In the genomic region with DNA sequence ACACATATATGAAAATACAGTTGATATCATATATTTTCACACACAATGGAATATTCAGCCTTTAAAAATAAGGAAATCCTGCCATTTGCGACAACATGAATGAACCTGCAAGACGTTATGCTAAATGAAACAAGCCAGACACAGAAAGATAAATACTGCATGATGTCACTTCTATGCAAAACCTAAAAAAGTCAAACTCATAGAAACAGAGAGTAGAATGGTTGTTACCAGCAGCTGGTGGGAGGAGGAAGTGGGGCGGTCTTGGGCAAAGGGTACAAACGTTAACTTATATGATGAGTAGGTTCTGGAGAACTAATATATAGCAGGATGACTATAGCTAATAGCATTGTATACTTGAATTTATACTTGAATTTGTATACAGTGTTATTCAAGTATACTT, we compare ENCODE assay signal across 26 cellular contexts.
"Had no signal": no experiment of that assay in that cellular context is flagged by ENCODE, and none has a peak within 500 bp of the region (broad histone marks: within the 10 kb centered on the region; RNA-seq: fewer than 3 reads in every experiment).

No MANE protein-coding gene starts in this region.

- ATAC-seq: left colon; lower lobe of right lung; natural killer cell; sciatic nerve; stimulated activated effector memory CD8-positive, alpha-beta T cell treated with anti-CD3 and anti-CD28 coated beads, Interleukin-12 subunit alpha, Interleukin-12 subunit beta, amount 100 ng/mL, for 72 hours had no signal

- DNase-seq: dermis blood vessel endothelial cell; effector memory CD4-positive, alpha-beta T cell; esophagus squamous epithelium; foreskin melanocyte; glutamatergic neuron; hypothalamus; immature natural killer cell; islet precursor cell; kidney glomerular epithelial cell; left colon; left ventricle myocardium inferior; lower lobe of right lung; natural killer cell; stimulated activated CD4-positive, alpha-beta T cell treated with anti-CD3 and anti-CD28 coated beads, Interleukin-2, amount 100 ng/mL, for 24 hours; stimulated activated CD4-positive, alpha-beta T cell treated with anti-CD3 and anti-CD28 coated beads, Interleukin-4, amount 100 ng/mL, for 24 hours; stimulated activated naive CD4-positive, alpha-beta T cell treated with Interleukin-2 at 50 U/mL for 16 hours; stomach; thyroid gland; upper lobe of left lung had no signal

- H3K4me3 Mint-ChIP-seq: immature natural killer cell; natural killer cell; neural crest cell; stimulated activated effector memory CD8-positive, alpha-beta T cell treated with anti-CD3 and anti-CD28 coated beads, Interleukin-12 subunit alpha, Interleukin-12 subunit beta, amount 100 ng/mL, for 72 hours had no signal

- H3K9me3 Mint-ChIP-seq: immature natural killer cell, natural killer cell, neural crest cell had no signal

- H3K4me3 ChIP-seq: coronary artery, esophagus squamous epithelium, left ventricle myocardium inferior, lower lobe of right lung, prostate gland, right atrium auricular region, smooth muscle cell, stomach, thyroid gland, upper lobe of left lung had no signal

- H3K4me1 Mint-ChIP-seq: immature natural killer cell; natural killer cell; stimulated activated effector memory CD8-positive, alpha-beta T cell treated with anti-CD3 and anti-CD28 coated beads, Interleukin-12 subunit alpha, Interleukin-12 subunit beta, amount 100 ng/mL, for 72 hours had no signal

- H3K36me3 Mint-ChIP-seq: immature natural killer cell; natural killer cell; stimulated activated effector memory CD8-positive, alpha-beta T cell treated with anti-CD3 and anti-CD28 coated beads, Interleukin-12 subunit alpha, Interleukin-12 subunit beta, amount 100 ng/mL, for 72 hours had no signal

- H3K27ac Mint-ChIP-seq: immature natural killer cell; natural killer cell; stimulated activated effector memory CD8-positive, alpha-beta T cell treated with anti-CD3 and anti-CD28 coated beads, Interleukin-12 subunit alpha, Interleukin-12 subunit beta, amount 100 ng/mL, for 72 hours had no signal
